Comparison of ENCODE assay signal across 8 cellular contexts in the genomic region with DNA sequence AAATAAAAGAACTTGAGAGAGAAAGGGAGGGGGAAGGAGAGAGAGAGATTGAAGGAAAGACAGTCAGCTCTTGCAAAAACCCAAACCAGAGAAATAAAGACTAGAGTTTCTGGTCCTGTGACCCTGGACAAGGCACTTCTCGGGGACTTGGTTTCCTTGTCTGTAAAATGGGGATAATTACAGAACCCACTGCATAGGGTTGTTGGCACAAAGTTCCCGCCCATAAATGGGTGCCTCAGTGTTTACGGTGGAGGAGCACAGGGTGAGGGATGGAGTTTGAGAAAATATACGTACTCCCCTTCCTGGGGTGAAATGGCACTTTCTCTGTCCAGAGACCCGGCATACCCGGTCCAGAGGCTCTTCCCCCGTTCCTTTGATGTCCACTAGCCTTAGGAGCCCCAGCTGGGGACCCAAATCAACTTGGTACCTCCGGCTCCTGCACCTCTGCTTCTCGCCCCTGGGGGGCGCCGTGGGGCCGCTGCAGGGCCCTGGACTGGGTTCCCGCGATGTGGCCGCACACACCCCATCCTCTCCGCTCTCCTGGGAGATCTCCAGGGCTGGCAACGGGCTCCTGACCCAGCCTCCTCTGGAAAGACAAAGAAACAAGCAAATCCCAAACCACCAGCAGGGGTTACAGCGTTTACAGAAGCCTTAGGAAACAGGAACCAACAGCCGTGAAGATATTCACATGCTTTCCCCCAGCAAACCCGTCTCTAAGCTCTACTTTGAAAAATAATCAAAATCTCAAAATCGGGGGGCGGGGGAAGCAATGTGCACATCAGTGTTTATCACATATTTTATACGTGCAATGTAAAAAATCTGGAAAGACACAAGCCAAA. TPM values are rescaled to one million over a fixed set of nuclear protein-coding genes. Genes with fewer than 3 reads are reported as not detected.
DNase-seq lines count a peak whose midpoint lies in the region; ATAC-seq and TF ChIP-seq lines count a peak whose summit lies in the region.

No MANE protein-coding gene starts in this region.

- intact Hi-C loops in Right ventricle myocardium inferior (cut with DNase I), result loop anchor here (2.0 kb wide), 1 partner anchor 56 kb away; no protein-coding TSS in a partner anchor
- intact Hi-C loops in prostate gland (cut with DNase I), result loop anchor here (2.0 kb wide), 1 partner anchor 84 kb away; a partner anchor contains a TSS

- no peak overlapping the region for H3K9ac ChIP-seq in DND-41 (ENCODE audit: low read depth, low read length)
- H3K9ac ChIP-seq in MM.1S (ENCODE audit: low read length), result no peak overlapping the region

- no peaks in the 10 kb centered on the region for H3K36me3 Mint-ChIP-seq in activated naive CD4-positive, alpha-beta T cell treated with anti-CD3 and anti-CD28 coated beads, Interleukin-2, amount 50 U/mL, for 72 hours

- H3K4me2 ChIP-seq in DND-41 (ENCODE audit: insufficient read depth, low read length), result no peak overlapping the region
- H3K4me2 ChIP-seq in MM.1S (ENCODE audit: low read depth, low read length), result peak overlapping the region; percentile 52; the same call in 1 of the 2 replicates

- TF ChIP-seq CTCF in DND-41 (IDR thresholded peaks at IDR 0.05; ENCODE audit: borderline replicate concordance, extremely low read depth, low read length, poor library complexity, severe bottlenecking) (peak; percentile 67), MM.1S (IDR thresholded peaks at IDR 0.05; ENCODE audit: low read length) (peak; percentile 90), prostate gland (IDR thresholded peaks at IDR 0.05) (peak; percentile 37 to 83 (median 65))

- TF ChIP-seq POLR2A in prostate gland (IDR thresholded peaks at IDR 0.05), result no peak

- H3K79me2 ChIP-seq in DND-41 (ENCODE audit: insufficient read depth, low read length) (no peaks in the 10 kb centered on the region), MM.1S (ENCODE audit: low read length) (no peaks in the 10 kb centered on the region)

- H3F3A ChIP-seq in MM.1S (ENCODE audit: insufficient read depth, low read length), result no peaks in the 10 kb centered on the region

- H3K9me3 ChIP-seq in DND-41 (ENCODE audit: insufficient read depth, low read length, severe bottlenecking), result no peaks in the 10 kb centered on the region
- H3K9me3 ChIP-seq in MM.1S (replicated peaks; ENCODE audit: insufficient read depth, low read length), result no peaks in the 10 kb centered on the region
- H3K9me3 ChIP-seq in prostate gland, result no peaks in the 10 kb centered on the region

- H4K20me1 ChIP-seq in DND-41 (ENCODE audit: insufficient read depth, low read length) (no peaks in the 10 kb centered on the region), MM.1S (ENCODE audit: insufficient read depth, low read length) (no peaks in the 10 kb centered on the region)

- H3K27me3 ChIP-seq in DND-41 (ENCODE audit: insufficient read depth, low read length, poor library complexity) (no peaks in the 10 kb centered on the region), MM.1S (replicated peaks; ENCODE audit: insufficient read depth, low read length) (peaks cover 89% of the 10 kb centered on the region), prostate gland (replicated peaks; ENCODE audit: insufficient read depth) (no peaks in the 10 kb centered on the region)

- H3K4me3 ChIP-seq in DND-41 (ENCODE audit: low read depth in 1 of 2, low read length in 2 of 2), result no peak overlapping the region
- H3K4me3 ChIP-seq in MM.1S (ENCODE audit: low read length), result no peak overlapping the region
- no peak overlapping the region for H3K4me3 ChIP-seq in prostate gland

- H2AFZ ChIP-seq in DND-41 (ENCODE audit: low read depth, low read length) (no peak overlapping the region), MM.1S (ENCODE audit: low read length) (no peak overlapping the region)

- H3K27ac ChIP-seq in DND-41 (ENCODE audit: low read length), result no peak overlapping the region
- no peak overlapping the region for H3K27ac ChIP-seq in MM.1S (ENCODE audit: low read length)
- H3K27ac ChIP-seq in prostate gland, result peak overlapping the region; percentile 46 to 57

- no peaks in the 10 kb centered on the region for H3K9me3 Mint-ChIP-seq in activated naive CD4-positive, alpha-beta T cell treated with anti-CD3 and anti-CD28 coated beads, Interleukin-2, amount 50 U/mL, for 72 hours

- 16% methylated on average over 19 of the region's 23 CpGs for WGBS in prostate gland

- ATAC-seq in DND-41 (ENCODE audit: insufficient read depth, low read depth) (peak; percentile 75), SK-N-SH treated with all-trans-retinoic acid at 6 μM for 48 hours (peak; percentile 95), Right ventricle myocardium inferior (peak; percentile 92), HG02840 (IDR thresholded peaks at IDR 0.05; ENCODE audit: low FRiP score, unreplicated experiment) (no peak), GM18517 (IDR thresholded peaks at IDR 0.05; ENCODE audit: unreplicated experiment) (no peak)
- ATAC-seq in activated naive CD4-positive, alpha-beta T cell treated with anti-CD3 and anti-CD28 coated beads, Interleukin-2, amount 50 U/mL, for 72 hours, result peak; percentile 94 to 95

- H3K4me1 ChIP-seq in DND-41 (ENCODE audit: insufficient read depth, low read length) (no peaks in the 10 kb centered on the region), MM.1S (ENCODE audit: low read length) (no peaks in the 10 kb centered on the region), prostate gland (replicated peaks) (no peaks in the 10 kb centered on the region)

- DNase-seq in DND-41 (peak; percentile 47), MM.1S (peak; percentile 39), Right ventricle myocardium inferior (ENCODE audit: missing footprints) (peak; percentile 85), prostate gland (ENCODE audit: low spot score) (peak; percentile 53)
- DNase-seq in activated naive CD4-positive, alpha-beta T cell treated with anti-CD3 and anti-CD28 coated beads, Interleukin-2, amount 50 U/mL, for 72 hours (ENCODE audit: low spot score in 2 of 2), result peak; percentile 64 to 81

- H3K36me3 ChIP-seq in DND-41 (ENCODE audit: insufficient read depth, low read length) (no peaks in the 10 kb centered on the region), MM.1S (replicated peaks; ENCODE audit: insufficient read depth, low read length) (no peaks in the 10 kb centered on the region), prostate gland (no peaks in the 10 kb centered on the region)

- no peak overlapping the region for H3K27ac Mint-ChIP-seq in activated naive CD4-positive, alpha-beta T cell treated with anti-CD3 and anti-CD28 coated beads, Interleukin-2, amount 50 U/mL, for 72 hours

- no peaks in the 10 kb centered on the region for H3K9me2 ChIP-seq in MM.1S (replicated peaks; ENCODE audit: insufficient read depth, low read length)

TF ChIP-seq in SK-N-SH treated with all-trans-retinoic acid at 6 μM for 48 hours, 23 proteins besides CTCF, POLR2A, EP300 and RAD21:
- TF ChIP-seq TCF4 (CRISPR knock-in tag; IDR thresholded peaks at IDR 0.05; ENCODE audit: borderline replicate concordance), result 0 out of 2 replicates have a peak, but pooled peaks have one; percentile 22
- TF ChIP-seq, protein P1, sequence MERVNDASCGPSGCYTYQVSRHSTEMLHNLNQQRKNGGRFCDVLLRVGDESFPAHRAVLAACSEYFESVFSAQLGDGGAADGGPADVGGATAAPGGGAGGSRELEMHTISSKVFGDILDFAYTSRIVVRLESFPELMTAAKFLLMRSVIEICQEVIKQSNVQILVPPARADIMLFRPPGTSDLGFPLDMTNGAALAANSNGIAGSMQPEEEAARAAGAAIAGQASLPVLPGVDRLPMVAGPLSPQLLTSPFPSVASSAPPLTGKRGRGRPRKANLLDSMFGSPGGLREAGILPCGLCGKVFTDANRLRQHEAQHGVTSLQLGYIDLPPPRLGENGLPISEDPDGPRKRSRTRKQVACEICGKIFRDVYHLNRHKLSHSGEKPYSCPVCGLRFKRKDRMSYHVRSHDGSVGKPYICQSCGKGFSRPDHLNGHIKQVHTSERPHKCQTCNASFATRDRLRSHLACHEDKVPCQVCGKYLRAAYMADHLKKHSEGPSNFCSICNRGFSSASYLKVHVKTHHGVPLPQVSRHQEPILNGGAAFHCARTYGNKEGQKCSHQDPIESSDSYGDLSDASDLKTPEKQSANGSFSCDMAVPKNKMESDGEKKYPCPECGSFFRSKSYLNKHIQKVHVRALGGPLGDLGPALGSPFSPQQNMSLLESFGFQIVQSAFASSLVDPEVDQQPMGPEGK (CRISPR knock-in tag; IDR thresholded peaks at IDR 0.05; ENCODE audit: borderline replicate concordance), result no peak

RNA-seq across cellular contexts. Expression of a gene that starts 26.3 kb away (rescaled TPM):
- total RNA-seq in activated naive CD4-positive, alpha-beta T cell treated with anti-CD3 and anti-CD28 coated beads, Interleukin-2, amount 50 U/mL, for 72 hours, result under 1 TPM in 1 of 2 donors, not detected in 1; 0.41 TPM
- 4.8 TPM for total RNA-seq in Right ventricle myocardium inferior
- 10 to 100 TPM in 1 of 2 donors, 1 to 10 TPM in 1; 3.9 to 19.9 TPM for total RNA-seq in prostate gland

Comparison
In these comparisons a context has a peak if more than half of its experiments do, and no peak if none do; other contexts are left out.
1. ATAC-seq: peak in DND-41 (single experiment), SK-N-SH treated with all-trans-retinoic acid at 6 μM for 48 hours (single experiment), activated naive CD4-positive, alpha-beta T cell treated with anti-CD3 and anti-CD28 coated beads, Interleukin-2, amount 50 U/mL, for 72 hours (2 of 2) and Right ventricle myocardium inferior (single experiment); none in HG02840 (single experiment) and GM18517 (single experiment).
2. H3K27ac ChIP-seq: peak in prostate gland (2 of 2); none in DND-41 (single experiment) and MM.1S (single experiment).
3. Peak in every context shown above with its lines, with median percentiles within 50 percentile points of each other: DNase-seq and CTCF ChIP-seq.